ENCODE assay signal across 8 cellular contexts in the genomic region with DNA sequence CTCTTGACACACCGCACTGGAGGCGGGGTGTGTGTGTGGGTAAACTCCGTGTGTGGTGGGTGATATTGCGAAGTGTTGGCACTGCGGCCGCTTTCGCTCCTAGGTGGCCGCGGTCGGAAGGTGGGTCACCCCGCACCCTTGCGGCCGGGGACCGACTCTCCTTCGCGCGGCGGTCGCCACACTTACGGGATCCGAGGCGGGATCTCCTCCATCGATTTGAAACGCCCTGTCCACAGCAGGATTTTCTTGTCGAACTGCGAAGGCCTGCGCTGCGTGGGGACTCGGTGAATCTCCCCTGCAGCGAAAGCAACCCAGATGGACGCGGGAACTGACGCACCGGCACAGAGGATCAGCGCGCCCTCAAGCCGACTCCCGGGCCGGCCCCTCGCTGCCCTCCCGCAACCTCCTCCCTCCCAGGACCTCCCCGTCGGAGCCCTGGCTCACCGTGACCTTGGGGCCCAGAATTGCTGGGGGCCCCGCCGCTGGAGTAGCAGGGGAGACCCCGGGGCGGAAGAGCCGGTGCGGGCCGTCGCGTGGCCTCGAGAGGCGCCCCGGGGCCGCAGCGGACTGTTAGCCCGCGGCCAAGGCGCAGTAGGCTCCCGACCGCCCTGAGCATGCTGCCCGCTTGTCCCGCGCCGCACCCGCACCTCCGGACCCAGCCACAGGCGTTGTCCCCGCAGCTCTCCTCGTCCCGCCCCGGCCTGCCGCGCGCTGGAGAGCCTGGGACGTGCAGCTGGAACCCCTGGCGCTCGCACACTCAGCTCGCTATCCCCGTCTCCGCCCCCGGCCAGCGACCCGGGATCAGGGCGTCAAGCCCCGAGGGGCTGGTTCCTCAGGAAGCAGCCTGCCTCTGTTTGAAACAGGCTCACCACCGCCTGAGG. TPM values are rescaled to one million over a fixed set of nuclear protein-coding genes. Genes with fewer than 3 reads are reported as not detected.
DNase-seq lines count a peak whose midpoint lies in the region; ATAC-seq and TF ChIP-seq lines count a peak whose summit lies in the region.

A gene (minus strand): TSS at position 759 of the 881 bp plus-strand sequence. CDS start 143 bp downstream, at position 616.

- peak; percentile 36 for ATAC-seq in stimulated activated memory B cell treated with anti-CD40 and anti-IgM and Interleukin-4, amounts not matched to agents 10 μg/mL and 1 μg/mL and 100 μg/mL, for 72 hours

- peaks cover 4% of the 10 kb centered on the region for H3K36me3 Mint-ChIP-seq in stimulated activated memory B cell treated with anti-CD40 and anti-IgM and Interleukin-4, amounts not matched to agents 10 μg/mL and 1 μg/mL and 100 μg/mL, for 72 hours

- H3K4me3 ChIP-seq in BJ (ENCODE audit: low read depth, low read length) (peak within 1 kb of the TSS; percentile 53), mammary epithelial cell (replicated peaks in 1 of 3; ENCODE audit: insufficient read depth in 1 of 3, low read depth in 2 of 3, low read length in 3 of 3) (peak within 1 kb of the TSS in 2 of 3 experiments; percentile 20 to 30)

- peak within 1 kb of the TSS; percentile 65 for H3K4me3 Mint-ChIP-seq in stimulated activated memory B cell treated with anti-CD40 and anti-IgM and Interleukin-4, amounts not matched to agents 10 μg/mL and 1 μg/mL and 100 μg/mL, for 72 hours

- TF ChIP-seq CTCF in BJ (IDR thresholded peaks at IDR 0.05; ENCODE audit: insufficient read depth, low read depth, low read length): no peak
- no peak for TF ChIP-seq CTCF in mammary epithelial cell (conservative IDR thresholded peaks at IDR 0.05 in 1 of 2, IDR thresholded peaks at IDR 0.05 in 1 of 2; ENCODE audit: extremely low read depth in 1 of 2, insufficient read depth in 1 of 2, low read depth in 1 of 2, low read length in 2 of 2)

- in situ Hi-C loops in mammary epithelial cell (cut with MboI; ENCODE audit: low sequenced_read_pairs in 2 of 2): no loop called here

- DNase-seq in BJ (ENCODE audit: low read depth): no peak
- peak; percentile 21 for DNase-seq in HK-2 (ENCODE audit: unreplicated experiment)
- peak; percentile 1 for DNase-seq in mammary epithelial cell
- peak; percentile 91 for DNase-seq in islet precursor cell
- no peak for DNase-seq in C1 segment of cervical spinal cord (lab: John Stamatoyannopoulos, UW)
- DNase-seq in NCI-H226: no peak
- DNase-seq in cerebellum (ENCODE audit: low spot score): no peak

- intact Hi-C loops in mammary epithelial cell (cut with micrococcal nuclease): no loop called here

- no peaks in the 10 kb centered on the region for H4K20me1 ChIP-seq in mammary epithelial cell (ENCODE audit: insufficient read depth, low read length)

- H3K27me3 ChIP-seq in BJ (ENCODE audit: control insufficient read depth, insufficient read depth, low read length): peaks cover 1% of the 10 kb centered on the region; the same call in 1 of the 2 replicates
- peaks cover 25% of the 10 kb centered on the region for H3K27me3 ChIP-seq in mammary epithelial cell (ENCODE audit: insufficient read depth, low read length)

- H3K4me1 ChIP-seq in mammary epithelial cell (ENCODE audit: insufficient read depth, low read length): peaks cover 12% of the 10 kb centered on the region

- no peaks in the 10 kb centered on the region for H3K79me2 ChIP-seq in mammary epithelial cell (ENCODE audit: insufficient read depth, low read length)

- H3K9me3 Mint-ChIP-seq in stimulated activated memory B cell treated with anti-CD40 and anti-IgM and Interleukin-4, amounts not matched to agents 10 μg/mL and 1 μg/mL and 100 μg/mL, for 72 hours: no peaks in the 10 kb centered on the region

- no peak within 1 kb of the TSS for H3K27ac Mint-ChIP-seq in stimulated activated memory B cell treated with anti-CD40 and anti-IgM and Interleukin-4, amounts not matched to agents 10 μg/mL and 1 μg/mL and 100 μg/mL, for 72 hours

- CTCF ChIA-PET in BJ (lab: Yijun Ruan, JAX) (interaction anchor here (2.0 kb wide), 1 partner anchor 14 kb away, joined by 5 read pairs; no protein-coding TSS in a partner anchor), mammary epithelial cell (lab: Charles Lee; ENCODE audit: low non-redundant PET) (no interaction called here)

- POLR2A ChIA-PET in BJ (lab: Charles Lee): interaction anchor here (0.5 kb wide), 1 partner anchor 46 kb away, joined by 4 read pairs; no protein-coding TSS in a partner anchor

- BruUV-seq in mammary epithelial cell (replicated peaks; lab: Mats Ljungman, UMichigan): no TSS peak

- H3K36me3 ChIP-seq in BJ (ENCODE audit: control insufficient read depth, insufficient read depth, low read length): no peaks in the 10 kb centered on the region; the same call in 1 of the 2 replicates
- no peaks in the 10 kb centered on the region for H3K36me3 ChIP-seq in mammary epithelial cell (ENCODE audit: insufficient read depth, low read length)

- peaks cover 15% of the 10 kb centered on the region for H3K4me1 Mint-ChIP-seq in stimulated activated memory B cell treated with anti-CD40 and anti-IgM and Interleukin-4, amounts not matched to agents 10 μg/mL and 1 μg/mL and 100 μg/mL, for 72 hours

- H3K27ac ChIP-seq in mammary epithelial cell (ENCODE audit: insufficient read depth, low read depth, low read length): no peak within 1 kb of the TSS

- dilution Hi-C loops in mammary epithelial cell (cut with HindIII; ENCODE audit: low sequenced_read_pairs): no loop called here

- no peaks in the 10 kb centered on the region for H3K9me3 ChIP-seq in mammary epithelial cell (replicated peaks; ENCODE audit: insufficient read depth, low read length)

- peaks cover 37% of the 10 kb centered on the region for H3K27me3 Mint-ChIP-seq in stimulated activated memory B cell treated with anti-CD40 and anti-IgM and Interleukin-4, amounts not matched to agents 10 μg/mL and 1 μg/mL and 100 μg/mL, for 72 hours

- H3K9ac ChIP-seq in mammary epithelial cell (ENCODE audit: insufficient read depth, low read length): no peak within 1 kb of the TSS

- WGBS in mammary epithelial cell (ENCODE audit: low coverage, missing lambda C conversion rate): 7% methylated on average over 26 of the region's 89 CpGs

- H2AFZ ChIP-seq in mammary epithelial cell (ENCODE audit: low read depth, low read length): peak within 1 kb of the TSS; percentile 54

- peak within 1 kb of the TSS; percentile 87 for H3K4me2 ChIP-seq in mammary epithelial cell (ENCODE audit: insufficient read depth, low read depth, low read length)

RNA-seq across cellular contexts. Expression of the gene that starts here (rescaled TPM):
- polyA plus RNA-seq in BJ (2011; rRNA removed): 6.4 and 9.9 TPM in 2 replicates
- polyA minus RNA-seq in BJ (2011; rRNA and poly(A)+ RNA removed): 2.0 and 2.9 TPM in 2 replicates
- not detected for total RNA-seq in mammary epithelial cell
- not detected for polyA plus RNA-seq in mammary epithelial cell
- not detected for polyA minus RNA-seq in mammary epithelial cell
- 1.4 TPM for total RNA-seq in cerebellum

Comparison
In these comparisons a context has a peak if more than half of its experiments do, and no peak if none do; other contexts are left out.
1. Peak in DNase-seq, H3K4me3 ChIP-seq and H3K4me2 ChIP-seq in mammary epithelial cell; RNA of the gene not detected or under 1 TPM.
2. DNase-seq: peak in HK-2 (single experiment) and islet precursor cell (single experiment); none in BJ (single experiment), C1 segment of cervical spinal cord (0 of 14), NCI-H226 (single experiment) and cerebellum (single experiment).